22 cellular contexts compared by ENCODE assay signal in the genomic region with DNA sequence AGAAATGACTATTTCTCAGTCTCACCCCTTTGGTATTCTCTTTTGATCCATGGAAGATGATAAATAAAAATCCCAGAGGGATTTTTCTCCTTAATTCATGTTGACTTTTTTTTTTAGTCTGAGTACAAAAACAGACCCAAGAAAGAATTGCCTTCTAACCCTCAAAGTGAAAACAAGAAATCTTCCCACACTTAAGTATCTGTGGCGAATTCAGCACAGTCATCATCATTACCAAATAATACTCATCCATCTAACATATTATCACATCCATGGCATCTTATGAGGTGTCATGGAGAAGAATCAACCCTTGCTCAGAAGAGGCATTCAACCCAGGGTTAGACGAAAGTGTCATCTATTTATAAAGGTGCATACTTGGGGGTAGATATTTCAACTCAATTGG.
A peak's percentile ranks its signal among the peaks of the same experiment; 100 is the strongest.
DNase-seq lines count a peak whose midpoint lies in the region; ATAC-seq and TF ChIP-seq lines count a peak whose summit lies in the region.
"Had no signal": no experiment of that assay in that cellular context is flagged by ENCODE, and none has a peak within 500 bp of the region (broad histone marks: within the 10 kb centered on the region; RNA-seq: fewer than 3 reads in every experiment).

No MANE protein-coding gene starts in this region.

- H3K4me2 ChIP-seq in mesendoderm (ENCODE audit: low read length) = no peak overlapping the region

- H2BK120ac ChIP-seq in mesendoderm (ENCODE audit: low read depth, low read length) = no peak overlapping the region

- TF ChIP-seq POLR2A in upper lobe of left lung (IDR thresholded peaks at IDR 0.05) = no peak

- ATAC-seq in heart right ventricle (no peak), left cardiac atrium (no peak), upper lobe of left lung (ENCODE audit: low FRiP score in 2 of 2) (no peak)
- ATAC-seq: GM12878 had no signal

- H3K9ac ChIP-seq in mesendoderm (ENCODE audit: low read length) = no peak overlapping the region

- H3K36me3 ChIP-seq in heart right ventricle (peaks cover 0 to 67% (median 6%) of the 10 kb centered on the region in 9 donors), mesendoderm (ENCODE audit: control insufficient read depth, insufficient read depth, low read length) (no peaks in the 10 kb centered on the region), upper lobe of left lung (peaks cover 0 to 13% (median 0%) of the 10 kb centered on the region in 4 donors)
- H3K36me3 ChIP-seq: SJCRH30 had no signal

- peak overlapping the region; percentile 57 for H2BK5ac ChIP-seq in mesendoderm (ENCODE audit: low read length)

- no peak overlapping the region for H3K56ac ChIP-seq in mesendoderm (ENCODE audit: low read length)

- H3K79me2 ChIP-seq in mesendoderm (ENCODE audit: control insufficient read depth, insufficient read depth, low read length) = no peaks in the 10 kb centered on the region

- H3K27ac ChIP-seq in heart right ventricle (peak overlapping the region in 8 of 10 donors; percentile 10 to 74 (median 49)), caudate nucleus (ENCODE audit: low read depth, low read length) (peak overlapping the region; percentile 2), mesendoderm (ENCODE audit: low read depth, low read length) (peak overlapping the region; percentile 30), upper lobe of left lung (peak overlapping the region; percentile 1 to 35 (median 25))
- H3K27ac ChIP-seq: C4-2B, HL-60, SJCRH30 had no signal

- H3K18ac ChIP-seq in mesendoderm (ENCODE audit: low read length) = no peak overlapping the region

- intact Hi-C loops in heart right ventricle (cut with DNase I) (loop anchor here in 1 of 10 donors (10.0 kb wide), 1 partner anchor 68 kb away; no protein-coding TSS in a partner anchor), left cardiac atrium (cut with DNase I) (loop anchor here in 1 of 2 donors (5.0 kb wide), 1 partner anchor 66 kb away; no protein-coding TSS in a partner anchor)

- no peaks in the 10 kb centered on the region for H3K9me3 ChIP-seq in heart right ventricle
- H3K9me3 ChIP-seq in upper lobe of left lung = no peaks in the 10 kb centered on the region
- H3K9me3 ChIP-seq: SJCRH30 had no signal

- no peak overlapping the region for H2AK5ac ChIP-seq in mesendoderm (ENCODE audit: low read length)

- H3K4me1 ChIP-seq in heart right ventricle (peaks cover 0 to 90% (median 32%) of the 10 kb centered on the region in 9 donors), mesendoderm (ENCODE audit: control insufficient read depth, low read depth, low read length) (peaks cover 12% of the 10 kb centered on the region), upper lobe of left lung (peaks cover 20 to 41% (median 21%) of the 10 kb centered on the region in 4 donors)
- H3K4me1 ChIP-seq: SJCRH30 had no signal

- H4K5ac ChIP-seq in mesendoderm (ENCODE audit: low read length) = no peak overlapping the region

- H3K4me3 ChIP-seq in heart right ventricle (no peak overlapping the region), mesendoderm (ENCODE audit: low read length) (no peak overlapping the region), upper lobe of left lung (no peak overlapping the region)
- H3K4me3 ChIP-seq: GM12878, SJCRH30 had no signal

- no peak for DNase-seq in heart right ventricle
- no peak for DNase-seq in left cardiac atrium
- DNase-seq in caudate nucleus (lab: John Stamatoyannopoulos, UW) = no peak
- DNase-seq in mesendoderm = no peak
- no peak for DNase-seq in upper lobe of left lung
- no peak for DNase-seq in EL
- DNase-seq in AG08395 (ENCODE audit: low spot score) = no peak
- no peak for DNase-seq in glomerular visceral epithelial cell (ENCODE audit: extremely low spot score)
- DNase-seq: 8988T; GOT3; KG1; NCI-H1105; NCI-H1930; NCI-H2171 treated with DMSO at 0.1 percent for 48 hours; NCI-H524; NK-92 treated with Interleukin-12 subunit alpha and Interleukin-12 subunit beta, amount 100 ng/mL, for 24 hours; OCI-M1; RPMI8226; SJCRH30 had no signal

- TF ChIP-seq CTCF in heart right ventricle (IDR thresholded peaks at IDR 0.05) (no peak), upper lobe of left lung (IDR thresholded peaks at IDR 0.05) (no peak)

- H3K4ac ChIP-seq in mesendoderm (ENCODE audit: low read depth, low read length) = no peak overlapping the region

- H4K8ac ChIP-seq in mesendoderm (ENCODE audit: low read depth, low read length) = no peak overlapping the region

- 71% methylated on average over 2 of the region's 2 CpGs for WGBS in heart right ventricle, 2 donors
- 100% methylated on average over 1 of the region's 2 CpGs for WGBS in mesendoderm (ENCODE audit: extremely low coverage, insufficient coverage, low lambda C conversion rate)
- WGBS in upper lobe of left lung, 2 donors = 66 to 71% methylated on average over 2 of the region's 2 CpGs

- H3K79me1 ChIP-seq in mesendoderm (ENCODE audit: low read length) = no peaks in the 10 kb centered on the region

- peaks cover 0 to 12% (median 0%) of the 10 kb centered on the region in 7 donors for H3K27me3 ChIP-seq in heart right ventricle
- no peaks in the 10 kb centered on the region for H3K27me3 ChIP-seq in mesendoderm (ENCODE audit: insufficient read depth, low read length, poor library complexity)
- H3K27me3 ChIP-seq in upper lobe of left lung = no peaks in the 10 kb centered on the region
- H3K27me3 ChIP-seq: SJCRH30 had no signal

- no peak for TF ChIP-seq EP300 in upper lobe of left lung (IDR thresholded peaks at IDR 0.05)

- no peak overlapping the region for H2BK15ac ChIP-seq in mesendoderm (replicated peaks; ENCODE audit: low read depth)

- no peak overlapping the region for H3K23ac ChIP-seq in mesendoderm (ENCODE audit: low read length)
